In the genomic region with DNA sequence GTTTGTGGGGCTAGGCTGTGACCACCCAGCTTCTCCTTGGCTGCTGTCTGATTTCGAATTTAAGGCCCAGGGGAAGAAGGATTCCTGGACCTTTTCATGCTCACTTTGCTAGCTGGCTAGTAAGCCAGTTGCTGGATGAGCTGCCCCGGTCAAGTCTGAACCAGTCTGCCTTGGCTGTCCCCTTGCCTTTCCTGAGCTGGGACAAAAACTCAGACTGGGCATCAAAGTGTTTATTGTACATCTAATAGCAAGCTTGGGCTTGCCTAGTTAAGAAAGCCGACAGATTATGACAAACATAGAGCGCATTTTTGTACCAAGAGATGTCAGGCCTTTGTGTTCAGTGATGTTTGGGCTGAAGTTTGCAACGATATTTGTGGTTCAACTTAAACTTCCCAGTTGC, we compare ENCODE assay signal across 22 cellular contexts. TPM values are rescaled to one million over a fixed set of nuclear protein-coding genes. Genes with fewer than 3 reads are reported as not detected.
DNase-seq lines count a peak whose midpoint lies in the region; ATAC-seq and TF ChIP-seq lines count a peak whose summit lies in the region.
"Had no signal": no experiment of that assay in that cellular context is flagged by ENCODE, and none has a peak within 500 bp of the region (broad histone marks: within the 10 kb centered on the region; RNA-seq: fewer than 3 reads in every experiment).

No MANE protein-coding gene starts in this region.

- DNase-seq in BE2C, result no peak
- DNase-seq in NT2/D1 (ENCODE audit: low read depth, low spot score), result no peak
- DNase-seq in endothelial cell (ENCODE audit: low spot score), result no peak
- DNase-seq in neural crest cell (ENCODE audit: low read depth, low spot score), result no peak
- no peak for DNase-seq in stimulated activated effector memory CD8-positive, alpha-beta T cell treated with anti-CD3 and anti-CD28 coated beads, Interleukin-12 subunit alpha, Interleukin-12 subunit beta, amount 100 ng/mL, for 72 hours (ENCODE audit: low spot score in 2 of 2)
- DNase-seq in H7, result no peak
- DNase-seq in activated effector memory CD4-positive, alpha-beta T cell treated with anti-CD3 and anti-CD28 coated beads, Interleukin-2, amount 50 U/mL, for 16 hours, result no peak
- DNase-seq in HAP-1 (ENCODE audit: low spot score in 2 of 2), result no peak
- DNase-seq: activated CD4-positive, alpha-beta memory T cell treated with anti-CD3 and anti-CD28 coated beads for 36 hours; activated naive CD4-positive, alpha-beta T cell; activated T-cell treated with anti-CD3 and anti-CD28 coated beads for 4 hours; amniotic stem cell; CD4-positive, CD25-positive, alpha-beta regulatory T cell; effector memory CD8-positive, alpha-beta T cell; stimulated activated CD4-positive, alpha-beta T cell treated with anti-CD3 and anti-CD28 coated beads, Interleukin-15, amount 100 ng/mL, for 24 hours had no signal

- H3K4me1 ChIP-seq in BE2C (no peaks in the 10 kb centered on the region; the same call in 1 of the 2 replicates), NT2/D1 (ENCODE audit: insufficient read depth, insufficient read length) (no peaks in the 10 kb centered on the region), HAP-1 (peaks cover 2% of the 10 kb centered on the region)

- TF ChIP-seq CTCF in BE2C (IDR thresholded peaks at IDR 0.05; ENCODE audit: low read depth, low read length), result no peak
- TF ChIP-seq CTCF in endothelial cell (IDR thresholded peaks at IDR 0.05; ENCODE audit: unreplicated experiment), result no peak
- no peak for TF ChIP-seq CTCF in neural crest cell (conservative IDR thresholded peaks at IDR 0.05)

- peak overlapping the region; percentile 63 for H3K4me3 Mint-ChIP-seq in endothelial cell (ENCODE audit: unreplicated experiment)
- H3K4me3 Mint-ChIP-seq in neural crest cell, result peak overlapping the region; percentile 85
- no peak overlapping the region for H3K4me3 Mint-ChIP-seq in stimulated activated effector memory CD8-positive, alpha-beta T cell treated with anti-CD3 and anti-CD28 coated beads, Interleukin-12 subunit alpha, Interleukin-12 subunit beta, amount 100 ng/mL, for 72 hours
- H3K4me3 Mint-ChIP-seq: activated CD4-positive, alpha-beta memory T cell treated with anti-CD3 and anti-CD28 coated beads for 36 hours; CD4-positive, CD25-positive, alpha-beta regulatory T cell; central memory CD8-positive, alpha-beta T cell; effector memory CD8-positive, alpha-beta T cell; T-helper 1 cell treated with Interleukin-12 subunit alpha and Interleukin-12 subunit beta and Interleukin-4 antibody, amounts not matched to agents 30 μg/mL and 1 μg/mL, for 36 hours had no signal

- H3K27ac Mint-ChIP-seq in endothelial cell (ENCODE audit: unreplicated experiment) (peak overlapping the region; percentile 48), neural crest cell (ENCODE audit: unreplicated experiment) (no peak overlapping the region)
- no peak overlapping the region for H3K27ac Mint-ChIP-seq in stimulated activated effector memory CD8-positive, alpha-beta T cell treated with anti-CD3 and anti-CD28 coated beads, Interleukin-12 subunit alpha, Interleukin-12 subunit beta, amount 100 ng/mL, for 72 hours
- H3K27ac Mint-ChIP-seq: activated CD4-positive, alpha-beta memory T cell treated with anti-CD3 and anti-CD28 coated beads for 36 hours; CD4-positive, CD25-positive, alpha-beta regulatory T cell; effector memory CD8-positive, alpha-beta T cell; T-helper 1 cell treated with Interleukin-12 subunit alpha and Interleukin-12 subunit beta and Interleukin-4 antibody, amounts not matched to agents 30 μg/mL and 1 μg/mL, for 36 hours had no signal

- H3K27me3 Mint-ChIP-seq in endothelial cell (ENCODE audit: unreplicated experiment) (no peaks in the 10 kb centered on the region), neural crest cell (ENCODE audit: low read depth) (peaks cover 49% of the 10 kb centered on the region)

- H3K36me3 ChIP-seq in BE2C (no peaks in the 10 kb centered on the region), NT2/D1 (ENCODE audit: insufficient read depth, insufficient read length, low read length) (no peaks in the 10 kb centered on the region), H7 (replicated peaks; ENCODE audit: control insufficient read depth, insufficient read depth, low read length) (no peaks in the 10 kb centered on the region), HAP-1 (replicated peaks) (no peaks in the 10 kb centered on the region)
- H3K36me3 ChIP-seq: right atrium auricular region, suprapubic skin had no signal

- peaks cover 5% of the 10 kb centered on the region for H3K4me1 Mint-ChIP-seq in endothelial cell (ENCODE audit: unreplicated experiment)
- peaks cover 7% of the 10 kb centered on the region for H3K4me1 Mint-ChIP-seq in neural crest cell
- peaks cover 5% of the 10 kb centered on the region for H3K4me1 Mint-ChIP-seq in stimulated activated effector memory CD8-positive, alpha-beta T cell treated with anti-CD3 and anti-CD28 coated beads, Interleukin-12 subunit alpha, Interleukin-12 subunit beta, amount 100 ng/mL, for 72 hours
- H3K4me1 Mint-ChIP-seq: CD4-positive, CD25-positive, alpha-beta regulatory T cell; central memory CD8-positive, alpha-beta T cell had no signal

- no peaks in the 10 kb centered on the region for H3K36me3 Mint-ChIP-seq in endothelial cell (ENCODE audit: low read depth, unreplicated experiment)
- H3K36me3 Mint-ChIP-seq in neural crest cell (ENCODE audit: low read depth), result no peaks in the 10 kb centered on the region
- no peaks in the 10 kb centered on the region for H3K36me3 Mint-ChIP-seq in stimulated activated effector memory CD8-positive, alpha-beta T cell treated with anti-CD3 and anti-CD28 coated beads, Interleukin-12 subunit alpha, Interleukin-12 subunit beta, amount 100 ng/mL, for 72 hours
- H3K36me3 Mint-ChIP-seq: CD4-positive, CD25-positive, alpha-beta regulatory T cell had no signal

- H3K27me3 ChIP-seq in BE2C, result peaks cover 30% of the 10 kb centered on the region
- H3K27me3 ChIP-seq in NT2/D1 (ENCODE audit: insufficient read depth, insufficient read length), result peaks cover 20% of the 10 kb centered on the region
- peaks cover 21% of the 10 kb centered on the region for H3K27me3 ChIP-seq in H7 (ENCODE audit: control insufficient read depth, insufficient read depth, low read length)
- peaks cover 4% of the 10 kb centered on the region for H3K27me3 ChIP-seq in HAP-1 (ENCODE audit: low read depth)
- H3K27me3 ChIP-seq: right atrium auricular region had no signal

- peak overlapping the region; percentile 43 for H3K4me3 ChIP-seq in BE2C (ENCODE audit: low read depth, low read length)
- peak overlapping the region; percentile 19 for H3K4me3 ChIP-seq in NT2/D1 (ENCODE audit: insufficient read length, low read depth)
- H3K4me3 ChIP-seq in H7 (ENCODE audit: insufficient read depth, low read depth, low read length), result no peak overlapping the region
- H3K4me3 ChIP-seq in HAP-1, result no peak overlapping the region
- H3K4me3 ChIP-seq: K562 had no signal

- in situ Hi-C loops in HAP-1 (cut with MboI; ENCODE audit: low sequenced_read_pairs), result no loop called here

- ATAC-seq in stimulated activated effector memory CD8-positive, alpha-beta T cell treated with anti-CD3 and anti-CD28 coated beads, Interleukin-12 subunit alpha, Interleukin-12 subunit beta, amount 100 ng/mL, for 72 hours, result no peak
- ATAC-seq: effector memory CD8-positive, alpha-beta T cell; K562 had no signal

- H3K9me3 Mint-ChIP-seq in endothelial cell (ENCODE audit: unreplicated experiment), result no peaks in the 10 kb centered on the region
- no peaks in the 10 kb centered on the region for H3K9me3 Mint-ChIP-seq in neural crest cell
- H3K9me3 Mint-ChIP-seq in stimulated activated effector memory CD8-positive, alpha-beta T cell treated with anti-CD3 and anti-CD28 coated beads, Interleukin-12 subunit alpha, Interleukin-12 subunit beta, amount 100 ng/mL, for 72 hours, result no peaks in the 10 kb centered on the region
- H3K9me3 Mint-ChIP-seq: T-helper 1 cell treated with Interleukin-12 subunit alpha and Interleukin-12 subunit beta and Interleukin-4 antibody, amounts not matched to agents 30 μg/mL and 1 μg/mL, for 36 hours had no signal

- H3K9me3 ChIP-seq in BE2C (no peaks in the 10 kb centered on the region), NT2/D1 (ENCODE audit: insufficient read depth, low read length) (no peaks in the 10 kb centered on the region), HAP-1 (no peaks in the 10 kb centered on the region)
- H3K9me3 ChIP-seq: suprapubic skin had no signal

- no peak overlapping the region for H3K9ac ChIP-seq in NT2/D1 (ENCODE audit: insufficient read length, low read depth)

RNA-seq across cellular contexts. Expression of a gene that starts 0.8 kb away (rescaled TPM):
- 0.22 TPM for polyA plus RNA-seq in BE2C (2012; ENCODE audit: insufficient read depth, insufficient read length, low read depth)
- total RNA-seq in endothelial cell (ENCODE audit: unreplicated experiment) (0.10 TPM), neural crest cell (1.8 and 2.0 TPM in 2 replicates)
- 0.03 and 0.22 TPM in 2 replicates for total RNA-seq in H7 (2014; rRNA removed; shearing (Covaris generic))
- total RNA-seq: activated CD4-positive, alpha-beta memory T cell treated with anti-CD3 and anti-CD28 coated beads for 36 hours; CD4-positive, CD25-positive, alpha-beta regulatory T cell; K562; OCI-LY7 had no signal
- polyA plus RNA-seq: AG04450; CD4-positive, CD25-positive, alpha-beta regulatory T cell; K562 had no signal

Comparison
In these comparisons a context has a peak if more than half of its experiments do, and no peak if none do; other contexts are left out.
1. H3K4me3 ChIP-seq: peak in BE2C (single experiment) and NT2/D1 (single experiment); none in H7 (single experiment) and HAP-1 (single experiment).